ENCODE assay signal across 8 cellular contexts in genomic region chr16:19118938-19119431, GRCh38. TPM values are rescaled to one million over a fixed set of nuclear protein-coding genes. Genes with fewer than 3 reads are reported as not detected.
DNase-seq lines count a peak whose midpoint lies in the region; ATAC-seq and TF ChIP-seq lines count a peak whose summit lies in the region.

No MANE protein-coding gene starts in this region.

- DNase-seq in GM04504 (ENCODE audit: low read depth) (peak; percentile 80), Peyer's patch (peak in 2 of 3 donors; percentile 26 to 55), cardiac fibroblast (ENCODE audit: low read depth in 2 of 2) (peak; percentile 92 to 96), testis (peak; percentile 58), neuronal stem cell (ENCODE audit: low spot score) (no peak)
- no peak for DNase-seq in NK-92 treated with Interleukin-12 subunit alpha and Interleukin-12 subunit beta, amount 100 ng/mL, for 24 hours (lab: John Stamatoyannopoulos, UW)

- H4K91ac ChIP-seq in neuronal stem cell (ENCODE audit: low read depth, low read length, poor library complexity), result no peak overlapping the region

- H3K18ac ChIP-seq in neuronal stem cell (ENCODE audit: low read length), result no peak overlapping the region

- peaks cover 0 to 61% (median 9%) of the 10 kb centered on the region in 4 donors for H3K4me1 ChIP-seq in Peyer's patch
- H3K4me1 ChIP-seq in mesodermal cell (ENCODE audit: control insufficient read depth, insufficient read depth, low read length, poor library complexity, severe bottlenecking), result peaks cover 49% of the 10 kb centered on the region
- H3K4me1 ChIP-seq in testis, result peaks cover 37% of the 10 kb centered on the region
- peaks cover 3 to 6% of the 10 kb centered on the region in 2 donors for H3K4me1 ChIP-seq in neuronal stem cell (ENCODE audit: control insufficient read depth in 2 of 2, insufficient read depth in 1 of 2, low read depth in 1 of 2, low read length in 2 of 2)

- H3K23ac ChIP-seq in neuronal stem cell (ENCODE audit: low read depth, low read length, poor library complexity), result no peak overlapping the region

- H2AFZ ChIP-seq in neuronal stem cell (ENCODE audit: low read length), result no peak overlapping the region

- no peak overlapping the region for H2BK15ac ChIP-seq in neuronal stem cell (ENCODE audit: low read length)

- no peak overlapping the region for H3K4me2 ChIP-seq in neuronal stem cell (ENCODE audit: insufficient read depth, low read length, poor library complexity, severe bottlenecking)

- H3K79me1 ChIP-seq in neuronal stem cell (ENCODE audit: low read depth, low read length), result no peaks in the 10 kb centered on the region

- H3K27ac ChIP-seq in Peyer's patch, result peak overlapping the region; percentile 57 to 94 (median 68)
- peak overlapping the region; percentile 86 for H3K27ac ChIP-seq in mesodermal cell (ENCODE audit: low read depth, low read length, severe bottlenecking)
- peak overlapping the region; percentile 22 to 77 for H3K27ac ChIP-seq in testis
- no peak overlapping the region for H3K27ac ChIP-seq in neuronal stem cell (replicated peaks; ENCODE audit: low read length)

- no peak overlapping the region for H3K9ac ChIP-seq in neuronal stem cell (ENCODE audit: low read depth, low read length, poor library complexity)

- ATAC-seq in GM19397 (IDR thresholded peaks at IDR 0.05; ENCODE audit: unreplicated experiment), result no peak

- H4K8ac ChIP-seq in neuronal stem cell (ENCODE audit: low read depth, low read length), result no peak overlapping the region

- TF ChIP-seq POLR2A in Peyer's patch (IDR thresholded peaks at IDR 0.05) (no peak), testis (IDR thresholded peaks at IDR 0.05) (no peak)

- H3K9me3 ChIP-seq in Peyer's patch (no peaks in the 10 kb centered on the region), mesodermal cell (ENCODE audit: control insufficient read depth, low read length) (no peaks in the 10 kb centered on the region), testis (no peaks in the 10 kb centered on the region), neuronal stem cell (replicated peaks in 1 of 2; ENCODE audit: control insufficient read depth in 2 of 2, insufficient read depth in 1 of 2, low read depth in 1 of 2, low read length in 2 of 2) (peaks cover 0 to 8% of the 10 kb centered on the region in 2 donors)

- H3K4me3 ChIP-seq in Peyer's patch, result peak overlapping the region in 3 of 4 donors; percentile 20 to 33 (median 24)
- peak overlapping the region; percentile 47 to 53 for H3K4me3 ChIP-seq in cardiac fibroblast (replicated peaks in 1 of 2; ENCODE audit: low read depth in 2 of 2, low read length in 2 of 2)
- H3K4me3 ChIP-seq in mesodermal cell (ENCODE audit: extremely low read depth, insufficient read depth, low read length, poor library complexity, severe bottlenecking), result no peak overlapping the region
- no peak overlapping the region for H3K4me3 ChIP-seq in testis
- H3K4me3 ChIP-seq in neuronal stem cell (ENCODE audit: low read length in 2 of 2), result no peak overlapping the region

- intact Hi-C loops in testis (cut with DNase I; ENCODE audit: low total_unique reads), result no loop called here

- 77 to 82% methylated on average over 5 to 6 of the region's 6 CpGs for WGBS in mesodermal cell (ENCODE audit: insufficient coverage in 2 of 2), 2 experiments
- WGBS in testis, 2 donors, result 33 to 36% methylated on average over 6 of the region's 6 CpGs
- WGBS in neuronal stem cell (ENCODE audit: extremely low coverage in 2 of 2, insufficient read length in 2 of 2, insufficient replicate concordance in 1 of 2), 2 donors, result 100% methylated on average over 1 of the region's 6 CpGs

- H2BK12ac ChIP-seq in neuronal stem cell (ENCODE audit: low read length), result no peak overlapping the region

- H2BK5ac ChIP-seq in neuronal stem cell (ENCODE audit: low read length), result no peak overlapping the region

- no peak for TF ChIP-seq CTCF in Peyer's patch (IDR thresholded peaks at IDR 0.05)
- no peak for TF ChIP-seq CTCF in cardiac fibroblast (IDR thresholded peaks at IDR 0.05; ENCODE audit: low read depth, low read length)
- no peak for TF ChIP-seq CTCF in testis (IDR thresholded peaks at IDR 0.05)

- no peak overlapping the region for H2AK5ac ChIP-seq in neuronal stem cell (ENCODE audit: low read depth, low read length)

- peaks cover 0 to 10% (median 0%) of the 10 kb centered on the region in 3 donors for H3K36me3 ChIP-seq in Peyer's patch
- H3K36me3 ChIP-seq in mesodermal cell (ENCODE audit: control insufficient read depth, insufficient read depth, low read length), result peaks cover 46% of the 10 kb centered on the region
- H3K36me3 ChIP-seq in testis (ENCODE audit: low read depth, missing control alignments), result no peaks in the 10 kb centered on the region
- H3K36me3 ChIP-seq in neuronal stem cell (replicated peaks in 1 of 2; ENCODE audit: control insufficient read depth in 2 of 2, insufficient read depth in 2 of 2, low read length in 2 of 2), result peaks cover 0 to 2% of the 10 kb centered on the region in 2 donors

- no peaks in the 10 kb centered on the region for H3K27me3 ChIP-seq in Peyer's patch
- no peaks in the 10 kb centered on the region for H3K27me3 ChIP-seq in testis
- peaks cover 0 to 20% (median 5%) of the 10 kb centered on the region in 3 experiments for H3K27me3 ChIP-seq in neuronal stem cell (ENCODE audit: control insufficient read depth in 3 of 3, insufficient read depth in 3 of 3, low read depth in 1 of 3, low read length in 3 of 3)

- H3K4ac ChIP-seq in neuronal stem cell (ENCODE audit: low read length), result no peak overlapping the region

- H2BK120ac ChIP-seq in neuronal stem cell (ENCODE audit: low read depth, low read length), result no peak overlapping the region

- H3K14ac ChIP-seq in neuronal stem cell (ENCODE audit: low read length), result no peak overlapping the region

RNA-seq across cellular contexts. Expression of gene ITPRIPL2, which starts 5.2 kb away (rescaled TPM):
- total RNA-seq in Peyer's patch (10 to 100 TPM; 23.6 to 38.9 (median 32.5) TPM), testis (10 to 100 TPM; 15.7 to 24.6 TPM)
- polyA plus RNA-seq in mesodermal cell (2013, experiment 1 of 2), result 25.5 TPM
- polyA plus RNA-seq in mesodermal cell (2013, experiment 2 of 2), result 20.6 TPM
- polyA plus RNA-seq in testis (ENCODE audit: insufficient read depth, low read depth, low replicate concordance), result 8.5 TPM
- polyA plus RNA-seq in neuronal stem cell (2013, experiment 1 of 2), result 3.2 TPM
- 3.5 TPM for polyA plus RNA-seq in neuronal stem cell (2013, experiment 2 of 2)

RNA-seq across cellular contexts. Expression of gene SYT17, which starts 49.1 kb away (rescaled TPM):
- total RNA-seq in Peyer's patch (10 to 100 TPM in 2 of 4 donors, 1 to 10 TPM in 2; 4.2 to 30.5 (median 9.6) TPM), testis (1 to 10 TPM; 3.1 to 3.7 TPM)
- polyA plus RNA-seq in mesodermal cell (2013, experiment 1 of 2), result 21.5 TPM
- polyA plus RNA-seq in mesodermal cell (2013, experiment 2 of 2), result 15.4 TPM
- polyA plus RNA-seq in testis (ENCODE audit: insufficient read depth, low read depth, low replicate concordance), result 0.75 TPM
- polyA plus RNA-seq in neuronal stem cell (2013, experiment 1 of 2), result 19.4 TPM
- polyA plus RNA-seq in neuronal stem cell (2013, experiment 2 of 2), result 21.3 TPM

RNA-seq across cellular contexts. Expression of gene COQ7, which starts 51.6 kb away (rescaled TPM):
- 10 to 100 TPM; 16.5 to 29.1 (median 20.6) TPM for total RNA-seq in Peyer's patch
- 10.5 TPM for polyA plus RNA-seq in mesodermal cell (2013, experiment 1 of 2)
- polyA plus RNA-seq in mesodermal cell (2013, experiment 2 of 2), result 9.2 TPM
- total RNA-seq in testis, result 10 to 100 TPM; 42.0 to 53.6 TPM
- 58.4 TPM for polyA plus RNA-seq in testis (ENCODE audit: insufficient read depth, low read depth, low replicate concordance)
- polyA plus RNA-seq in neuronal stem cell (2013, experiment 1 of 2), result 14.2 TPM
- polyA plus RNA-seq in neuronal stem cell (2013, experiment 2 of 2), result 14.4 TPM

Comparison
In these comparisons a context has a peak if more than half of its experiments do, and no peak if none do; other contexts are left out.
1. DNase-seq: peak in GM04504 (single experiment), Peyer's patch (2 of 3), cardiac fibroblast (2 of 2) and testis (single experiment); none in NK-92 treated with Interleukin-12 subunit alpha and Interleukin-12 subunit beta, amount 100 ng/mL, for 24 hours (single experiment) and neuronal stem cell (single experiment).
2. H3K4me3 ChIP-seq: peak in Peyer's patch (3 of 4) and cardiac fibroblast (2 of 2); none in mesodermal cell (single experiment), testis (0 of 2) and neuronal stem cell (0 of 2).